Comparison of ENCODE assay signal across 1 cellular context in the genomic region with DNA sequence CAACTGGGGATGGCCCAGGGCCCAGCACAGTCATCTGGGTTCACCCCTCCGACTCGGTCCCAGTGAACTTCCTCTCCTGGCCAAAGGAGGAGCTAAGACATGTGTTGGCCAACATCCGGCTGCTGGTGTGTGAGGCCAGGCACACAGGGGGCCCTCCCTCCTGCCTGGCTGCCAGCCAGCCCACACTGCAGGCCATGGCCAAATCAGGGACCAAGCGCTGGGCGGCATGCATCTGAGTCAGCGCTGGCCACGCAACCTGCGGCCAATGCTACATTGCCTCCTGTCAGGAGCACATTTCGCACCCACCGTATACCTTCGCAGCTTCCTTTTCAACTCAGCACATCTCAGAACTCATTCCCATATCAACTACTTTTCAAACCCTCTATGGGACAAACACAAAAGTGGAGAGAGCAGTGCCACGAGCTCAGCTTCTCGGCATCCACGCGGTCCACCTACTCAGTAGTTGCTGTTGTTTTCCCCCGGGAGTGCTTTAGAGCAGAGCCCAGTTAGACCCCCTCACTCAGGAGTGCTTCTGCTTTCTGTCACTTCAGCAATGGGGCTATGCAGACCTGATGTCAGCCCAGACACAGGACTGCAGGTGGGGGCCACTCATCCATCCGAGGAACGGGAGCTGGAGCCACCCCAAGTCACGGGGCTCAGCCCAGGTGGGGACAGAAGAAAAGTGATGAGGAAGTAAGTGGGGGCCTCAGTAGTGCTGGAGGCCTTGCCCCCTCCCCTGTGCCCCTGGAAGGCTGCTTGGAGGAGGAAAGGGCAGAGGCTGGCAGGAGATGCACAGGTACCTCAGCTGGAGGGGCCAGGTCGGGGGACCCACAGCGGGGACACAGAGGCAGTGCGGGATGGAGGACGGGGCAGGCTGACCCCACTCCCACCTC.
TF ChIP-seq lines count a peak whose summit lies in the region.

No MANE protein-coding gene starts in this region.

TF ChIP-seq in HepG2, 621 proteins besides CTCF, POLR2A, EP300 and RAD21 (continues in another document):
- TF ChIP-seq GATAD2A (CRISPR knock-in tag; IDR thresholded peaks at IDR 0.05) (peak; percentile 92), MED1 (CRISPR knock-in tag; IDR thresholded peaks at IDR 0.05) (peak; percentile 95), CBX1 (IDR thresholded peaks at IDR 0.05; ENCODE audit: low read depth) (peak; percentile 82), CCDC6 (CRISPR knock-in tag; IDR thresholded peaks at IDR 0.05) (peak; percentile 91; the same call in 1 of the 2 replicates), RFXAP (CRISPR knock-in tag; IDR thresholded peaks at IDR 0.05; ENCODE audit: borderline replicate concordance) (peak; percentile 79; the same call in 1 of the 2 replicates), SMYD3 (CRISPR knock-in tag; IDR thresholded peaks at IDR 0.05) (peak; percentile 90), KAT2B (IDR thresholded peaks at IDR 0.05; ENCODE audit: borderline replicate concordance, low read depth, low read length) (no peak), TP53 (CRISPR knock-in tag; conservative IDR thresholded peaks at IDR 0.05) (no peak), MAFK (conservative IDR thresholded peaks at IDR 0.05 in 1 of 2, IDR thresholded peaks at IDR 0.05 in 1 of 2; ENCODE audit: low read length in 2 of 2) (peak; percentile 16 to 34; a peak in 2 of 4 replicates), FOXK1 (CRISPR knock-in tag; IDR thresholded peaks at IDR 0.05; ENCODE audit: borderline replicate concordance, low read depth) (peak; percentile 47; the same call in 1 of the 2 replicates), ZNF747 (CRISPR knock-in tag; IDR thresholded peaks at IDR 0.05; ENCODE audit: borderline replicate concordance) (peak; percentile 94; the same call in 1 of the 2 replicates), POGZ (CRISPR knock-in tag; IDR thresholded peaks at IDR 0.05) (peak; percentile 82), CBX5 (CRISPR knock-in tag; IDR thresholded peaks at IDR 0.05; ENCODE audit: borderline replicate concordance) (peak; percentile 73; the same call in 1 of the 2 replicates), SNAPC2 (CRISPR knock-in tag; IDR thresholded peaks at IDR 0.05) (peak; percentile 91), ZNF296 (CRISPR knock-in tag; conservative IDR thresholded peaks at IDR 0.05) (peak; percentile 87), MIER3 (CRISPR knock-in tag; IDR thresholded peaks at IDR 0.05; ENCODE audit: borderline replicate concordance) (peak; percentile 87; the same call in 1 of the 2 replicates), NFATC3 (CRISPR knock-in tag; IDR thresholded peaks at IDR 0.05) (0 out of 2 replicates have a peak, but pooled peaks have one; percentile 37), NFKBIZ (CRISPR knock-in tag; IDR thresholded peaks at IDR 0.05) (peak; percentile 89; the same call in 1 of the 2 replicates), JUND (CRISPR knock-in tag; IDR thresholded peaks at IDR 0.05) (peak; percentile 58; the same call in 1 of the 2 replicates), ZNF451 (CRISPR knock-in tag; IDR thresholded peaks at IDR 0.05) (peak; percentile 92), EZH2 (conservative IDR thresholded peaks at IDR 0.05; ENCODE audit: low read depth, low read length) (no peak), CHD4 (IDR thresholded peaks at IDR 0.05; ENCODE audit: borderline replicate concordance, low read length) (no peak), SIN3B (IDR thresholded peaks at IDR 0.05; ENCODE audit: low read length) (no peak), ARID2 (CRISPR knock-in tag; IDR thresholded peaks at IDR 0.05; ENCODE audit: borderline replicate concordance) (peak; percentile 67; the same call in 1 of the 2 replicates), ZNF577 (CRISPR knock-in tag; IDR thresholded peaks at IDR 0.05; ENCODE audit: borderline replicate concordance, low read depth) (no peak), ZNF337 (CRISPR knock-in tag; IDR thresholded peaks at IDR 0.05; ENCODE audit: borderline replicate concordance, low read depth) (no peak), SP1 (IDR thresholded peaks at IDR 0.05) (no peak), SP1 (CRISPR knock-in tag; IDR thresholded peaks at IDR 0.05) (peak; percentile 53), PHF5A (CRISPR knock-in tag; IDR thresholded peaks at IDR 0.05; ENCODE audit: low read depth, unreplicated experiment) (no peak), ZNF20 (CRISPR knock-in tag; IDR thresholded peaks at IDR 0.05) (no peak), SMAD1 (CRISPR knock-in tag; IDR thresholded peaks at IDR 0.05; ENCODE audit: borderline replicate concordance, low read depth) (peak; percentile 94), GTF3A (CRISPR knock-in tag; conservative IDR thresholded peaks at IDR 0.05) (no peak), ZNF850 (CRISPR knock-in tag; conservative IDR thresholded peaks at IDR 0.05) (no peak), HNRNPK (IDR thresholded peaks at IDR 0.05; ENCODE audit: low read depth, low read length, poor library complexity, severe bottlenecking) (no peak), REL (CRISPR knock-in tag; conservative IDR thresholded peaks at IDR 0.05) (no peak)
- TF ChIP-seq, protein P1, sequence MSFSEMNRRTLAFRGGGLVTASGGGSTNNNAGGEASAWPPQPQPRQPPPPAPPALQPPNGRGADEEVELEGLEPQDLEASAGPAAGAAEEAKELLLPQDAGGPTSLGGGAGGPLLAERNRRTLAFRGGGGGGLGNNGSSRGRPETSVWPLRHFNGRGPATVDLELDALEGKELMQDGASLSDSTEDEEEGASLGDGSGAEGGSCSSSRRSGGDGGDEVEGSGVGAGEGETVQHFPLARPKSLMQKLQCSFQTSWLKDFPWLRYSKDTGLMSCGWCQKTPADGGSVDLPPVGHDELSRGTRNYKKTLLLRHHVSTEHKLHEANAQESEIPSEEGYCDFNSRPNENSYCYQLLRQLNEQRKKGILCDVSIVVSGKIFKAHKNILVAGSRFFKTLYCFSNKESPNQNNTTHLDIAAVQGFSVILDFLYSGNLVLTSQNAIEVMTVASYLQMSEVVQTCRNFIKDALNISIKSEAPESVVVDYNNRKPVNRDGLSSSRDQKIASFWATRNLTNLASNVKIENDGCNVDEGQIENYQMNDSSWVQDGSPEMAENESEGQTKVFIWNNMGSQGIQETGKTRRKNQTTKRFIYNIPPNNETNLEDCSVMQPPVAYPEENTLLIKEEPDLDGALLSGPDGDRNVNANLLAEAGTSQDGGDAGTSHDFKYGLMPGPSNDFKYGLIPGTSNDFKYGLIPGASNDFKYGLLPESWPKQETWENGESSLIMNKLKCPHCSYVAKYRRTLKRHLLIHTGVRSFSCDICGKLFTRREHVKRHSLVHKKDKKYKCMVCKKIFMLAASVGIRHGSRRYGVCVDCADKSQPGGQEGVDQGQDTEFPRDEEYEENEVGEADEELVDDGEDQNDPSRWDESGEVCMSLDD (CRISPR knock-in tag; IDR thresholded peaks at IDR 0.05; ENCODE audit: borderline replicate concordance), result 0 out of 2 replicates have a peak, but pooled peaks have one; percentile 13
- TF ChIP-seq, protein P2, sequence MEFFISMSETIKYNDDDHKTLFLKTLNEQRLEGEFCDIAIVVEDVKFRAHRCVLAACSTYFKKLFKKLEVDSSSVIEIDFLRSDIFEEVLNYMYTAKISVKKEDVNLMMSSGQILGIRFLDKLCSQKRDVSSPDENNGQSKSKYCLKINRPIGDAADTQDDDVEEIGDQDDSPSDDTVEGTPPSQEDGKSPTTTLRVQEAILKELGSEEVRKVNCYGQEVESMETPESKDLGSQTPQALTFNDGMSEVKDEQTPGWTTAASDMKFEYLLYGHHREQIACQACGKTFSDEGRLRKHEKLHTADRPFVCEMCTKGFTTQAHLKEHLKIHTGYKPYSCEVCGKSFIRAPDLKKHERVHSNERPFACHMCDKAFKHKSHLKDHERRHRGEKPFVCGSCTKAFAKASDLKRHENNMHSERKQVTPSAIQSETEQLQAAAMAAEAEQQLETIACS (CRISPR knock-in tag; IDR thresholded peaks at IDR 0.05), result no peak
- TF ChIP-seq, protein P3, sequence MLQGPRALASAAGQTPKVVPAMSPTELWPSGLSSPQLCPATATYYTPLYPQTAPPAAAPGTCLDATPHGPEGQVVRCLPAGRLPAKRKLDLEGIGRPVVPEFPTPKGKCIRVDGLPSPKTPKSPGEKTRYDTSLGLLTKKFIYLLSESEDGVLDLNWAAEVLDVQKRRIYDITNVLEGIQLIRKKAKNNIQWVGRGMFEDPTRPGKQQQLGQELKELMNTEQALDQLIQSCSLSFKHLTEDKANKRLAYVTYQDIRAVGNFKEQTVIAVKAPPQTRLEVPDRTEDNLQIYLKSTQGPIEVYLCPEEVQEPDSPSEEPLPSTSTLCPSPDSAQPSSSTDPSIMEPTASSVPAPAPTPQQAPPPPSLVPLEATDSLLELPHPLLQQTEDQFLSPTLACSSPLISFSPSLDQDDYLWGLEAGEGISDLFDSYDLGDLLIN (CRISPR knock-in tag; IDR thresholded peaks at IDR 0.05; ENCODE audit: borderline replicate concordance), result no peak
- TF ChIP-seq, protein P4, sequence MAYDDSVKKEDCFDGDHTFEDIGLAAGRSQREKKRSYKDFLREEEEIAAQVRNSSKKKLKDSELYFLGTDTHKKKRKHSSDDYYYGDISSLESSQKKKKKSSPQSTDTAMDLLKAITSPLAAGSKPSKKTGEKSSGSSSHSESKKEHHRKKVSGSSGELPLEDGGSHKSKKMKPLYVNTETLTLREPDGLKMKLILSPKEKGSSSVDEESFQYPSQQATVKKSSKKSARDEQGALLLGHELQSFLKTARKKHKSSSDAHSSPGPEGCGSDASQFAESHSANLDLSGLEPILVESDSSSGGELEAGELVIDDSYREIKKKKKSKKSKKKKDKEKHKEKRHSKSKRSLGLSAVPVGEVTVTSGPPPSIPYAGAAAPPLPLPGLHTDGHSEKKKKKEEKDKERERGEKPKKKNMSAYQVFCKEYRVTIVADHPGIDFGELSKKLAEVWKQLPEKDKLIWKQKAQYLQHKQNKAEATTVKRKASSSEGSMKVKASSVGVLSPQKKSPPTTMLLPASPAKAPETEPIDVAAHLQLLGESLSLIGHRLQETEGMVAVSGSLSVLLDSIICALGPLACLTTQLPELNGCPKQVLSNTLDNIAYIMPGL (CRISPR knock-in tag; IDR thresholded peaks at IDR 0.05; ENCODE audit: borderline replicate concordance in 1 of 2, low read depth in 1 of 2), result peak; percentile 64 to 85
- TF ChIP-seq, protein P5, sequence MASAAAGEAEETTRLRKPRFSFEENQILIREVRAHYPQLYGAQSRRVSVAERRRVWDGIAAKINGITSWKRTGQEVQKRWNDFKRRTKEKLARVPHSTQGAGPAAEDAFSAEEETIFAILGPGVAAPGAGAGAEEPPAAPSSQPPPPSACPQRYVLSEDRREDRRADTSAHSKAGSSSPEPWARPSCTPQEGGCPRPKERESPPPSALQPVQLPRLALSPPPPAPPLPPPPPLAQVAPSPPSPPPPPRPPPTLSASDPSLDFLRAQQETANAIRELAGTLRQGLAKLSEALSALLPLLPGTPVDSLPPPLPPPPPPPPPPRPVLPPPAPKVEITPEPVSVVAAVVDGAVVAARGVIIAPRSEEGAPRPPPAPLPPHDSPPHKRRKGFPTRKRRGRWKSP (CRISPR knock-in tag; IDR thresholded peaks at IDR 0.05), result peak; percentile 86
- TF ChIP-seq, protein P6, sequence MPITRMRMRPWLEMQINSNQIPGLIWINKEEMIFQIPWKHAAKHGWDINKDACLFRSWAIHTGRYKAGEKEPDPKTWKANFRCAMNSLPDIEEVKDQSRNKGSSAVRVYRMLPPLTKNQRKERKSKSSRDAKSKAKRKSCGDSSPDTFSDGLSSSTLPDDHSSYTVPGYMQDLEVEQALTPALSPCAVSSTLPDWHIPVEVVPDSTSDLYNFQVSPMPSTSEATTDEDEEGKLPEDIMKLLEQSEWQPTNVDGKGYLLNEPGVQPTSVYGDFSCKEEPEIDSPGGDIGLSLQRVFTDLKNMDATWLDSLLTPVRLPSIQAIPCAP (CRISPR knock-in tag; IDR thresholded peaks at IDR 0.05; ENCODE audit: low read depth), result no peak
- TF ChIP-seq, protein P7, sequence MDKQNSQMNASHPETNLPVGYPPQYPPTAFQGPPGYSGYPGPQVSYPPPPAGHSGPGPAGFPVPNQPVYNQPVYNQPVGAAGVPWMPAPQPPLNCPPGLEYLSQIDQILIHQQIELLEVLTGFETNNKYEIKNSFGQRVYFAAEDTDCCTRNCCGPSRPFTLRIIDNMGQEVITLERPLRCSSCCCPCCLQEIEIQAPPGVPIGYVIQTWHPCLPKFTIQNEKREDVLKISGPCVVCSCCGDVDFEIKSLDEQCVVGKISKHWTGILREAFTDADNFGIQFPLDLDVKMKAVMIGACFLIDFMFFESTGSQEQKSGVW (CRISPR knock-in tag; IDR thresholded peaks at IDR 0.05; ENCODE audit: borderline replicate concordance), result no peak
- TF ChIP-seq, protein P8, sequence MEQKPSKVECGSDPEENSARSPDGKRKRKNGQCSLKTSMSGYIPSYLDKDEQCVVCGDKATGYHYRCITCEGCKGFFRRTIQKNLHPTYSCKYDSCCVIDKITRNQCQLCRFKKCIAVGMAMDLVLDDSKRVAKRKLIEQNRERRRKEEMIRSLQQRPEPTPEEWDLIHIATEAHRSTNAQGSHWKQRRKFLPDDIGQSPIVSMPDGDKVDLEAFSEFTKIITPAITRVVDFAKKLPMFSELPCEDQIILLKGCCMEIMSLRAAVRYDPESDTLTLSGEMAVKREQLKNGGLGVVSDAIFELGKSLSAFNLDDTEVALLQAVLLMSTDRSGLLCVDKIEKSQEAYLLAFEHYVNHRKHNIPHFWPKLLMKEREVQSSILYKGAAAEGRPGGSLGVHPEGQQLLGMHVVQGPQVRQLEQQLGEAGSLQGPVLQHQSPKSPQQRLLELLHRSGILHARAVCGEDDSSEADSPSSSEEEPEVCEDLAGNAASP (CRISPR knock-in tag; IDR thresholded peaks at IDR 0.05; ENCODE audit: borderline replicate concordance), result peak; percentile 84; the same call in 1 of the 2 replicates
- TF ChIP-seq, protein P9, sequence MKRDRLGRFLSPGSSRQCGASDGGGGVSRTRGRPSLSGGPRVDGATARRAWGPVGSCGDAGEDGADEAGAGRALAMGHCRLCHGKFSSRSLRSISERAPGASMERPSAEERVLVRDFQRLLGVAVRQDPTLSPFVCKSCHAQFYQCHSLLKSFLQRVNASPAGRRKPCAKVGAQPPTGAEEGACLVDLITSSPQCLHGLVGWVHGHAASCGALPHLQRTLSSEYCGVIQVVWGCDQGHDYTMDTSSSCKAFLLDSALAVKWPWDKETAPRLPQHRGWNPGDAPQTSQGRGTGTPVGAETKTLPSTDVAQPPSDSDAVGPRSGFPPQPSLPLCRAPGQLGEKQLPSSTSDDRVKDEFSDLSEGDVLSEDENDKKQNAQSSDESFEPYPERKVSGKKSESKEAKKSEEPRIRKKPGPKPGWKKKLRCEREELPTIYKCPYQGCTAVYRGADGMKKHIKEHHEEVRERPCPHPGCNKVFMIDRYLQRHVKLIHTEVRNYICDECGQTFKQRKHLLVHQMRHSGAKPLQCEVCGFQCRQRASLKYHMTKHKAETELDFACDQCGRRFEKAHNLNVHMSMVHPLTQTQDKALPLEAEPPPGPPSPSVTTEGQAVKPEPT (CRISPR knock-in tag; IDR thresholded peaks at IDR 0.05; ENCODE audit: low read depth), result no peak
- TF ChIP-seq, protein P10, sequence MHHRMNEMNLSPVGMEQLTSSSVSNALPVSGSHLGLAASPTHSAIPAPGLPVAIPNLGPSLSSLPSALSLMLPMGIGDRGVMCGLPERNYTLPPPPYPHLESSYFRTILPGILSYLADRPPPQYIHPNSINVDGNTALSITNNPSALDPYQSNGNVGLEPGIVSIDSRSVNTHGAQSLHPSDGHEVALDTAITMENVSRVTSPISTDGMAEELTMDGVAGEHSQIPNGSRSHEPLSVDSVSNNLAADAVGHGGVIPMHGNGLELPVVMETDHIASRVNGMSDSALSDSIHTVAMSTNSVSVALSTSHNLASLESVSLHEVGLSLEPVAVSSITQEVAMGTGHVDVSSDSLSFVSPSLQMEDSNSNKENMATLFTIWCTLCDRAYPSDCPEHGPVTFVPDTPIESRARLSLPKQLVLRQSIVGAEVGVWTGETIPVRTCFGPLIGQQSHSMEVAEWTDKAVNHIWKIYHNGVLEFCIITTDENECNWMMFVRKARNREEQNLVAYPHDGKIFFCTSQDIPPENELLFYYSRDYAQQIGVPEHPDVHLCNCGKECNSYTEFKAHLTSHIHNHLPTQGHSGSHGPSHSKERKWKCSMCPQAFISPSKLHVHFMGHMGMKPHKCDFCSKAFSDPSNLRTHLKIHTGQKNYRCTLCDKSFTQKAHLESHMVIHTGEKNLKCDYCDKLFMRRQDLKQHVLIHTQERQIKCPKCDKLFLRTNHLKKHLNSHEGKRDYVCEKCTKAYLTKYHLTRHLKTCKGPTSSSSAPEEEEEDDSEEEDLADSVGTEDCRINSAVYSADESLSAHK (CRISPR knock-in tag; IDR thresholded peaks at IDR 0.05; ENCODE audit: borderline replicate concordance), result no peak
